In genomic region chr12:94074970-94075695, GRCh38 we compare ENCODE assay signal across 8 cellular contexts.
DNase-seq lines count a peak whose midpoint lies in the region; ATAC-seq lines count a peak whose summit lies in the region.

No MANE protein-coding gene starts in this region.

- no peaks in the 10 kb centered on the region for H3K36me3 Mint-ChIP-seq in stimulated activated effector memory CD8-positive, alpha-beta T cell treated with anti-CD3 and anti-CD28 coated beads, Interleukin-12 subunit alpha, Interleukin-12 subunit beta, amount 100 ng/mL, for 72 hours

- intact Hi-C loops in posterior cingulate gyrus (cut with DNase I): no loop called here

- no peak overlapping the region for H3K27ac Mint-ChIP-seq in stimulated activated effector memory CD8-positive, alpha-beta T cell treated with anti-CD3 and anti-CD28 coated beads, Interleukin-12 subunit alpha, Interleukin-12 subunit beta, amount 100 ng/mL, for 72 hours

- DNase-seq in NCI-H510A treated with DMSO at 0.1 percent for 48 hours (lab: John Stamatoyannopoulos, UW) (peak; percentile 22), NCI-H510A (lab: John Stamatoyannopoulos, UW) (no peak), MV-4-11 (lab: John Stamatoyannopoulos, UW) (peak; percentile 85), astrocyte of the hippocampus (ENCODE audit: low read depth, low spot score) (peak; percentile 77), iPS-NIHi7 (ENCODE audit: extremely low spot score) (peak; percentile 77), posterior cingulate gyrus (no peak)
- no peak for DNase-seq in stimulated activated effector memory CD8-positive, alpha-beta T cell treated with anti-CD3 and anti-CD28 coated beads, Interleukin-12 subunit alpha, Interleukin-12 subunit beta, amount 100 ng/mL, for 72 hours (ENCODE audit: low spot score in 2 of 2)

- peak; percentile 60 for ATAC-seq in stimulated activated effector memory CD8-positive, alpha-beta T cell treated with anti-CD3 and anti-CD28 coated beads, Interleukin-12 subunit alpha, Interleukin-12 subunit beta, amount 100 ng/mL, for 72 hours
- ATAC-seq in GM21367 (IDR thresholded peaks at IDR 0.05; ENCODE audit: unreplicated experiment): no peak

- H3K4me1 Mint-ChIP-seq in stimulated activated effector memory CD8-positive, alpha-beta T cell treated with anti-CD3 and anti-CD28 coated beads, Interleukin-12 subunit alpha, Interleukin-12 subunit beta, amount 100 ng/mL, for 72 hours: peaks cover 20% of the 10 kb centered on the region

- no peak overlapping the region for H3K4me3 Mint-ChIP-seq in stimulated activated effector memory CD8-positive, alpha-beta T cell treated with anti-CD3 and anti-CD28 coated beads, Interleukin-12 subunit alpha, Interleukin-12 subunit beta, amount 100 ng/mL, for 72 hours

- H3K9me3 Mint-ChIP-seq in stimulated activated effector memory CD8-positive, alpha-beta T cell treated with anti-CD3 and anti-CD28 coated beads, Interleukin-12 subunit alpha, Interleukin-12 subunit beta, amount 100 ng/mL, for 72 hours: no peaks in the 10 kb centered on the region

Comparison
In these comparisons a context has a peak if more than half of its experiments do, and no peak if none do; other contexts are left out.
1. DNase-seq: peak in NCI-H510A treated with DMSO at 0.1 percent for 48 hours (single experiment), MV-4-11 (single experiment), astrocyte of the hippocampus (single experiment) and iPS-NIHi7 (single experiment); none in NCI-H510A (single experiment), stimulated activated effector memory CD8-positive, alpha-beta T cell treated with anti-CD3 and anti-CD28 coated beads, Interleukin-12 subunit alpha, Interleukin-12 subunit beta, amount 100 ng/mL, for 72 hours (0 of 2) and posterior cingulate gyrus (0 of 10).